Comparison of ENCODE assay signal across 8 cellular contexts in genomic region chr16:234468-235305, GRCh38. TPM values are rescaled to one million over a fixed set of nuclear protein-coding genes. Genes with fewer than 3 reads are reported as not detected.
A peak's percentile ranks its signal among the peaks of the same experiment; 100 is the strongest.
DNase-seq lines count a peak whose midpoint lies in the region; ATAC-seq and FAIRE-seq lines count a peak whose summit lies in the region.

TSS of gene FAM234A (plus strand) at chr16:234821. CDS start at chr16:254414, 19,593 bp downstream.

- POLR2A ChIA-PET in activated CD8-positive, alpha-beta memory T cell treated with anti-CD3 and anti-CD28 coated beads for 36 hours (lab: Charles Lee) = interaction anchor here (0.6 to 2.4 kb wide), 7 partner anchors 18 to 456 kb away, joined by 3 to 18 read pairs (median 5); partner anchors contain the start of gene AXIN1

- no peaks in the 10 kb centered on the region for H3K9me3 Mint-ChIP-seq in effector memory CD8-positive, alpha-beta T cell
- H3K9me3 Mint-ChIP-seq in memory B cell = no peaks in the 10 kb centered on the region

- CTCF ChIA-PET in activated CD8-positive, alpha-beta memory T cell treated with anti-CD3 and anti-CD28 coated beads for 36 hours (lab: Charles Lee) = interaction anchor here (0.8 to 1.9 kb wide), 10 partner anchors 18 to 138 kb away, joined by 3 to 9 read pairs (median 3); no protein-coding TSS in a partner anchor

- H3K4me1 Mint-ChIP-seq in effector memory CD8-positive, alpha-beta T cell (ENCODE audit: low read depth in 2 of 2) = peaks cover 7 to 16% of the 10 kb centered on the region in 2 donors
- H3K4me1 Mint-ChIP-seq in memory B cell = peaks cover 9% of the 10 kb centered on the region

- peaks cover 22% of the 10 kb centered on the region for H3K36me3 Mint-ChIP-seq in effector memory CD8-positive, alpha-beta T cell (ENCODE audit: insufficient read depth)
- no peaks in the 10 kb centered on the region for H3K36me3 Mint-ChIP-seq in memory B cell

- no peaks in the 10 kb centered on the region for H3K27me3 Mint-ChIP-seq in effector memory CD8-positive, alpha-beta T cell
- no peaks in the 10 kb centered on the region for H3K27me3 Mint-ChIP-seq in memory B cell

- FAIRE-seq in HTR-8/SVneo (lab: Jason Lieb, UNC) = peak; percentile 87

- peak; percentile 98 for DNase-seq in Caki2 (ENCODE audit: low read depth)
- DNase-seq in HTR-8/SVneo (ENCODE audit: insufficient read length, low spot score) = peak; percentile 88
- DNase-seq in NOMO-1 (lab: John Stamatoyannopoulos, UW; ENCODE audit: unreplicated experiment in 2 of 2) = peak; percentile 87 to 97
- peak; percentile 90 to 94 (median 93) for DNase-seq in effector memory CD8-positive, alpha-beta T cell
- DNase-seq in memory B cell (ENCODE audit: low spot score in 2 of 2) = peak; percentile 94 to 96
- peak; percentile 87 for DNase-seq in stimulated activated CD8-positive, alpha-beta memory T cell treated with anti-CD3 and anti-CD28 coated beads, Interleukin-12 subunit alpha, Interleukin-12 subunit beta, amount 100 ng/mL, for 24 hours (ENCODE audit: extremely low read depth)

- in situ Hi-C loops in Caki2 (cut with HindIII; ENCODE audit: low pct_unique_long_range_greater_than_20kb, low sequenced_read_pairs) = no loop called here

- peak within 1 kb of the TSS; percentile 95 to 97 for H3K27ac Mint-ChIP-seq in effector memory CD8-positive, alpha-beta T cell
- peak within 1 kb of the TSS; percentile 98 for H3K27ac Mint-ChIP-seq in memory B cell

- peak; percentile 84 for ATAC-seq in GM21367 (IDR thresholded peaks at IDR 0.05; ENCODE audit: unreplicated experiment)
- peak; percentile 84 for ATAC-seq in effector memory CD8-positive, alpha-beta T cell (replicated peaks)
- ATAC-seq in memory B cell (ENCODE audit: low read depth) = peak; percentile 83

- H3K4me3 Mint-ChIP-seq in effector memory CD8-positive, alpha-beta T cell = peak within 1 kb of the TSS; percentile 87 to 90
- peak within 1 kb of the TSS; percentile 93 for H3K4me3 Mint-ChIP-seq in memory B cell

RNA-seq across cellular contexts. Expression of gene FAM234A, which starts in this region (rescaled TPM):
- total RNA-seq in Caki2 (2014; rRNA removed; shearing (Covaris generic); ENCODE audit: low replicate concordance) = 168 and 231 TPM in 2 replicates
- 10 to 100 TPM; 20.6 to 21.8 TPM for total RNA-seq in activated CD8-positive, alpha-beta memory T cell treated with anti-CD3 and anti-CD28 coated beads for 36 hours

Comparison
In these comparisons a context has a peak if more than half of its experiments do, and no peak if none do; other contexts are left out.
1. Peak in every context shown above with its lines: DNase-seq and ATAC-seq.